ENCODE assay signal across 17 cellular contexts in the genomic region with DNA sequence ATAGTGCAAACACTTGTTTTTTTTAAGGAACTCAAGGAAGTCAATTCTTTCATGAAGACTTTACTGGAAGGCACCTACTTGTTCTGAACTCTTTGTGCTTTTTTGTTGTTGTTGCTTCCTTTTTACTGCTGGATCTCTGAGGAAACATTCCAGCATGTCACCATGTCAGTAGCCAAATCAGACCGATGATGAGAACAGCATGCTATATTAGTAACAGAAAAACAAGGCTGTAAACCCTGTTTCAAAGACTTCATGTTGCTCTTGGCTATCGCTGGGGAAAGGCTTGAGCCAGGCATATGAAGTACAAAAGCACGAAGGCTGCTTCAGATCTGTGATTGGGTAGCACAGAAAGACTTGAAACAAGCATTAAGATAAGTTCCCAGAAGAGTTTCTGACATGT.
DNase-seq lines count a peak whose midpoint lies in the region; ATAC-seq, FAIRE-seq and TF ChIP-seq lines count a peak whose summit lies in the region.
"Had no signal": no experiment of that assay in that cellular context is flagged by ENCODE, and none has a peak within 500 bp of the region (broad histone marks: within the 10 kb centered on the region; RNA-seq: fewer than 3 reads in every experiment).

No MANE protein-coding gene starts in this region.

- no peaks in the 10 kb centered on the region for H3K79me2 ChIP-seq in ACC112 (ENCODE audit: control insufficient read depth, insufficient read depth, low read length, unreplicated experiment)

- H3K36me3 ChIP-seq in ACC112 (ENCODE audit: insufficient read depth, low read length): no peaks in the 10 kb centered on the region
- H3K36me3 ChIP-seq: Peyer's patch had no signal

- H3K27me3 ChIP-seq in ACC112 (ENCODE audit: insufficient read depth, low read length): no peaks in the 10 kb centered on the region
- H3K27me3 ChIP-seq: Peyer's patch had no signal

- no peak for FAIRE-seq in D721Med (lab: Jason Lieb, UNC)

- ATAC-seq in omental fat pad (ENCODE audit: low FRiP score) (no peak), GM18511 (IDR thresholded peaks at IDR 0.05; ENCODE audit: unreplicated experiment) (no peak), GM21367 (IDR thresholded peaks at IDR 0.05; ENCODE audit: unreplicated experiment) (no peak)
- ATAC-seq: activated T-cell treated with anti-CD3 and anti-CD28 coated beads, Interleukin-2, amount 50 U/mL, for 4 hours had no signal

- TF ChIP-seq CTCF in foreskin fibroblast (IDR thresholded peaks at IDR 0.05; ENCODE audit: low read depth, low read length): no peak
- no peak for TF ChIP-seq CTCF in omental fat pad (IDR thresholded peaks at IDR 0.05)
- TF ChIP-seq CTCF in D721Med (IDR thresholded peaks at IDR 0.05; ENCODE audit: insufficient read depth, missing control alignments): no peak

- DNase-seq in astrocyte of the hippocampus (ENCODE audit: low read depth, low spot score): peak; percentile 50
- peak; percentile 67 to 76 for DNase-seq in foreskin fibroblast
- DNase-seq in renal cortical epithelial cell (ENCODE audit: low read depth): peak; percentile 49
- DNase-seq in omental fat pad (ENCODE audit: low spot score): no peak
- DNase-seq in D721Med (ENCODE audit: insufficient read length, low spot score): no peak
- DNase-seq: activated CD4-positive, alpha-beta T cell treated with anti-CD3 and anti-CD28 coated beads, Interleukin-2, amount 50 U/mL, for 48 hours; activated naive CD8-positive, alpha-beta T cell treated with anti-CD3 and anti-CD28 coated beads for 36 hours; activated T-cell treated with anti-CD3 and anti-CD28 coated beads, Interleukin-2, amount 50 U/mL, for 4 hours; CD4-positive, alpha-beta memory T cell; hippocampal formation; kidney glomerular epithelial cell; NCI-H2081 treated with DMSO at 0.1 percent for 48 hours; Peyer's patch; posterior cingulate gyrus had no signal

- no peak overlapping the region for H3K27ac ChIP-seq in ACC112 (ENCODE audit: low read depth, low read length)
- H3K27ac ChIP-seq: Peyer's patch had no signal

- H2AFZ ChIP-seq in ACC112 (ENCODE audit: low read length, unreplicated experiment): peak overlapping the region; percentile 79

- H3K4me3 ChIP-seq in ACC112 (ENCODE audit: low read depth, low read length) (no peak overlapping the region), foreskin fibroblast (ENCODE audit: low read depth in 1 of 2, low read length in 2 of 2) (no peak overlapping the region)
- H3K4me3 ChIP-seq: Peyer's patch had no signal

- H3K4me1 ChIP-seq in ACC112 (ENCODE audit: control insufficient read depth, insufficient read depth, low read length, unreplicated experiment): peaks cover 21% of the 10 kb centered on the region
- H3K4me1 ChIP-seq: Peyer's patch had no signal

Comparison
In these comparisons a context has a peak if more than half of its experiments do, and no peak if none do; other contexts are left out.
1. DNase-seq: peak in astrocyte of the hippocampus (single experiment), foreskin fibroblast (2 of 2) and renal cortical epithelial cell (single experiment); none in omental fat pad (single experiment) and D721Med (single experiment).